In genomic region chr16:60720060-60720459, GRCh38 we compare ENCODE assay signal across 7 cellular contexts.
"Had no signal": no experiment of that assay in that cellular context is flagged by ENCODE, and none has a peak within 500 bp of the region (broad histone marks: within the 10 kb centered on the region; RNA-seq: fewer than 3 reads in every experiment).

No MANE protein-coding gene starts in this region.

- H3K27ac ChIP-seq: HL-60, KMS-11 had no signal

- H3K4me2 ChIP-seq: KMS-11 had no signal

- DNase-seq: Karpas-422, KBM-7, KG1 had no signal

- H3K27me3 Mint-ChIP-seq: IgD-negative memory B cell had no signal

- H3K4me3 Mint-ChIP-seq: IgD-negative memory B cell had no signal

- H3K27ac Mint-ChIP-seq: IgD-negative memory B cell had no signal

- H3K4me1 Mint-ChIP-seq: IgD-negative memory B cell had no signal

- H3K36me3 Mint-ChIP-seq: IgD-negative memory B cell had no signal

- H3K9ac ChIP-seq: KMS-11 had no signal

- FAIRE-seq: HTR-8/SVneo had no signal
